Comparison of ENCODE assay signal across 9 cellular contexts in the genomic region with DNA sequence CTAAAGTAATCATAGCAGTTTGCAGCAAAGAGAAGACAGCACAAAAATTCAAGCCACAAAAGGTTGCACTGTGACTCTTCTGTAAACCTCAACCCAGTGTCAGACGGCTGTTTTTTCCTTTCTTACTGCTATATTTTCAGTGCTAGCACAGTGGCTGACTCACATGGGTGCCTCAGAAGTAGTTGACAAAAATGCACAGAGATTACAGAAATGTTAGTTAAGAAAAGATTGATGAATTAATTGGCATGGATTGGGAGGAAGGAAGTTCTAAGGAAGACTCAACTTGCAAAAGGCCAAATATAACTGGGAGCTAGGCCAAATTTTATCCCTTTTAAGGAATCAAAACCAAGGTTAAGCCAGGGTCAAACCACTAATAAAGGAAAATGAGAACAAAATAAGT. TPM values are rescaled to one million over a fixed set of nuclear protein-coding genes. Genes with fewer than 3 reads are reported as not detected.
DNase-seq lines count a peak whose midpoint lies in the region; ATAC-seq and TF ChIP-seq lines count a peak whose summit lies in the region.
"Had no signal": no experiment of that assay in that cellular context is flagged by ENCODE, and none has a peak within 500 bp of the region (broad histone marks: within the 10 kb centered on the region; RNA-seq: fewer than 3 reads in every experiment).

No MANE protein-coding gene starts in this region.

- TF ChIP-seq CTCF in ovary (IDR thresholded peaks at IDR 0.05) = no peak

- DNase-seq in activated naive CD4-positive, alpha-beta T cell treated with Interleukin-2 at 50 U/mL for 16 hours = peak; percentile 42
- DNase-seq in renal cortical epithelial cell (ENCODE audit: low read depth) (peak; percentile 24), ovary (no peak), dedifferentiated amniotic fluid mesenchymal stem cell (ENCODE audit: extremely low spot score) (no peak), NCI-H1105 (lab: John Stamatoyannopoulos, UW) (no peak), cerebellar nuclear complex (lab: John Stamatoyannopoulos, UW) (no peak)

- TF ChIP-seq POLR2A in ovary (IDR thresholded peaks at IDR 0.05) = no peak

- 12 to 25% (median 19%) methylated on average over 1 of the region's 1 CpG for WGBS in ovary, 3 donors

- no peaks in the 10 kb centered on the region for H3K9me3 ChIP-seq in ovary

- no peak for TF ChIP-seq EP300 in ovary (IDR thresholded peaks at IDR 0.05)

- H3K4me1 ChIP-seq in ovary (ENCODE audit: insufficient read depth) = no peaks in the 10 kb centered on the region

- H3K36me3 ChIP-seq in ovary = no peaks in the 10 kb centered on the region

- H3K27me3 ChIP-seq in ovary = no peaks in the 10 kb centered on the region

- ATAC-seq in GM18511 (IDR thresholded peaks at IDR 0.05; ENCODE audit: unreplicated experiment) (peak; percentile 79), HG03108 (IDR thresholded peaks at IDR 0.05; ENCODE audit: unreplicated experiment) (peak; percentile 68)

- intact Hi-C loops in ovary (cut with DNase I) = no loop called here

- H3K27ac ChIP-seq in ovary = no peak overlapping the region
- H3K27ac ChIP-seq: HL-60 had no signal

- H3K4me3 ChIP-seq in ovary = no peak overlapping the region

RNA-seq across cellular contexts. Expression of a gene that starts 43.7 kb away (rescaled TPM):
- total RNA-seq in renal cortical epithelial cell (8.9 and 57.7 TPM in 2 replicates), ovary (10 to 100 TPM; 10.4 to 17.1 (median 14.7) TPM)
- polyA plus RNA-seq in ovary = 10 to 100 TPM in 1 of 2 donors, 1 to 10 TPM in 1; 4.9 to 41.2 TPM

RNA-seq across cellular contexts. Expression of a gene that starts 43.7 kb away (rescaled TPM):
- total RNA-seq in renal cortical epithelial cell = 24.0 and 34.0 TPM in 2 replicates
- 10 to 100 TPM in 6 of 7 donors, 1 to 10 TPM in 1; 7.9 to 19.0 (median 11.8) TPM for total RNA-seq in ovary
- polyA plus RNA-seq in ovary = 10 to 100 TPM in 1 of 2 donors, 1 to 10 TPM in 1; 6.3 to 18.4 TPM

Comparison
In these comparisons a context has a peak if more than half of its experiments do, and no peak if none do; other contexts are left out.
1. DNase-seq: peak in activated naive CD4-positive, alpha-beta T cell treated with Interleukin-2 at 50 U/mL for 16 hours (single experiment) and renal cortical epithelial cell (single experiment); none in ovary (0 of 5), dedifferentiated amniotic fluid mesenchymal stem cell (single experiment), NCI-H1105 (single experiment) and cerebellar nuclear complex (0 of 2).